Comparison of ENCODE assay signal across 22 cellular contexts in genomic region chr22:29720824-29721323, GRCh38. TPM values are rescaled to one million over a fixed set of nuclear protein-coding genes. Genes with fewer than 3 reads are reported as not detected.
DNase-seq lines count a peak whose midpoint lies in the region; ATAC-seq, FAIRE-seq and TF ChIP-seq lines count a peak whose summit lies in the region.
"Had no signal": no experiment of that assay in that cellular context is flagged by ENCODE, and none has a peak within 500 bp of the region (broad histone marks: within the 10 kb centered on the region; RNA-seq: fewer than 3 reads in every experiment).

No MANE protein-coding gene starts in this region.

- TF ChIP-seq EP300 in upper lobe of left lung (IDR thresholded peaks at IDR 0.05) = no peak

- H3K4me2 ChIP-seq in astrocyte (ENCODE audit: low read length) = peak overlapping the region; percentile 67

- H3K4me3 ChIP-seq in breast epithelium = peak overlapping the region in 2 of 3 donors; percentile 30 to 58
- H3K4me3 ChIP-seq in astrocyte (ENCODE audit: insufficient read depth, low read depth, low read length) = peak overlapping the region; percentile 28
- peak overlapping the region; percentile 30 for H3K4me3 ChIP-seq in iPS-15b (ENCODE audit: low read depth, low read length)
- H3K4me3 ChIP-seq in upper lobe of left lung = peak overlapping the region in 3 of 4 donors; percentile 20 to 29 (median 23)
- H3K4me3 ChIP-seq: SK-N-MC had no signal

- no peaks in the 10 kb centered on the region for H3K4me1 ChIP-seq in breast epithelium
- H3K4me1 ChIP-seq in astrocyte (ENCODE audit: insufficient read depth, low read length) = peaks cover 8% of the 10 kb centered on the region
- no peaks in the 10 kb centered on the region for H3K4me1 ChIP-seq in iPS-15b (ENCODE audit: control insufficient read depth, insufficient read depth, low read length)
- H3K4me1 ChIP-seq in upper lobe of left lung = peaks cover 9 to 18% (median 11%) of the 10 kb centered on the region in 4 donors

- no peak overlapping the region for H3K27ac ChIP-seq in breast epithelium
- no peak overlapping the region for H3K27ac ChIP-seq in astrocyte (ENCODE audit: low read depth, low read length)
- no peak overlapping the region for H3K27ac ChIP-seq in upper lobe of left lung
- H3K27ac ChIP-seq: SK-N-MC had no signal

- no peak for DNase-seq in breast epithelium (ENCODE audit: low spot score in 2 of 2)
- DNase-seq in MCF 10A (ENCODE audit: unreplicated experiment) = no peak
- DNase-seq in astrocyte (ENCODE audit: low read depth) = no peak
- DNase-seq in upper lobe of left lung = peak in 1 of 2 donors; percentile 83
- no peak for DNase-seq in GM10266 (ENCODE audit: extremely low spot score)
- no peak for DNase-seq in RPMI8226
- DNase-seq: activated CD4-positive, alpha-beta T cell treated with anti-CD3 and anti-CD28 coated beads, Interleukin-2, amount 50 U/mL, for 1 hour; activated naive CD4-positive, alpha-beta T cell treated with Interleukin-2 at 50 U/mL for 16 hours; CD4-positive, alpha-beta T cell; DND-41; mesendoderm; NCI-H524; stimulated activated naive CD8-positive, alpha-beta T cell treated with anti-CD3 and anti-CD28 coated beads, Interleukin-15, amount 100 ng/mL, for 72 hours had no signal

- H3K27me3 ChIP-seq in breast epithelium (peaks cover 12 to 38% of the 10 kb centered on the region in 2 donors), astrocyte (ENCODE audit: insufficient read depth, low read length) (peaks cover 9% of the 10 kb centered on the region), iPS-15b (ENCODE audit: control insufficient read depth, insufficient read depth, low read length) (peaks cover 31% of the 10 kb centered on the region), upper lobe of left lung (peaks cover 0 to 36% (median 17%) of the 10 kb centered on the region in 4 donors)

- H3K9me3 ChIP-seq in breast epithelium (no peaks in the 10 kb centered on the region), astrocyte (ENCODE audit: insufficient read depth, low read depth, low read length) (no peaks in the 10 kb centered on the region), iPS-15b (ENCODE audit: control insufficient read depth, insufficient read depth, low read length) (no peaks in the 10 kb centered on the region), upper lobe of left lung (no peaks in the 10 kb centered on the region)

- H3K27ac Mint-ChIP-seq in MCF 10A (ENCODE audit: low read depth, unreplicated experiment) (no peak overlapping the region), astrocyte (ENCODE audit: unreplicated experiment) (no peak overlapping the region)
- H3K27ac Mint-ChIP-seq: CD4-positive, alpha-beta T cell; nephron progenitor cell; stimulated activated naive CD8-positive, alpha-beta T cell treated with anti-CD3 and anti-CD28 coated beads, Interleukin-15, amount 100 ng/mL, for 72 hours had no signal

- H3K4me1 Mint-ChIP-seq in MCF 10A (ENCODE audit: insufficient read depth, unreplicated experiment) (no peaks in the 10 kb centered on the region), astrocyte (ENCODE audit: low read depth, unreplicated experiment) (no peaks in the 10 kb centered on the region)
- H3K4me1 Mint-ChIP-seq: nephron progenitor cell had no signal

- H3K9ac ChIP-seq in astrocyte (ENCODE audit: low read length) (no peak overlapping the region), iPS-15b (ENCODE audit: low read depth, low read length) (no peak overlapping the region)

- H3K9me3 Mint-ChIP-seq in MCF 10A (ENCODE audit: unreplicated experiment) (no peaks in the 10 kb centered on the region), astrocyte (ENCODE audit: unreplicated experiment) (no peaks in the 10 kb centered on the region)
- H3K9me3 Mint-ChIP-seq: CD4-positive, alpha-beta T cell; nephron progenitor cell; stimulated activated naive CD8-positive, alpha-beta T cell treated with anti-CD3 and anti-CD28 coated beads, Interleukin-15, amount 100 ng/mL, for 72 hours had no signal

- CTCF ChIA-PET in MCF 10A (lab: Yijun Ruan, JAX) = no interaction called here

- BruUV-seq in MCF 10A (replicated peaks; lab: Mats Ljungman, UMichigan) = no TSS peak

- TF ChIP-seq POLR2A in breast epithelium (IDR thresholded peaks at IDR 0.05) = no peak
- no peak for TF ChIP-seq POLR2A in upper lobe of left lung (IDR thresholded peaks at IDR 0.05)

- H3K36me3 ChIP-seq in breast epithelium = no peaks in the 10 kb centered on the region
- H3K36me3 ChIP-seq in astrocyte (ENCODE audit: insufficient read depth, low read length) = no peaks in the 10 kb centered on the region
- H3K36me3 ChIP-seq in iPS-15b (ENCODE audit: control insufficient read depth, insufficient read depth, low read length) = no peaks in the 10 kb centered on the region
- no peaks in the 10 kb centered on the region for H3K36me3 ChIP-seq in upper lobe of left lung

- no peaks in the 10 kb centered on the region for H3K27me3 Mint-ChIP-seq in MCF 10A (ENCODE audit: insufficient read depth, unreplicated experiment)
- peaks cover 69% of the 10 kb centered on the region for H3K27me3 Mint-ChIP-seq in astrocyte (ENCODE audit: low read depth, unreplicated experiment)

- no peak overlapping the region for H3K4me3 Mint-ChIP-seq in MCF 10A (ENCODE audit: unreplicated experiment)
- H3K4me3 Mint-ChIP-seq in astrocyte (ENCODE audit: unreplicated experiment) = no peak overlapping the region

- peaks cover 8% of the 10 kb centered on the region for H4K20me1 ChIP-seq in astrocyte (ENCODE audit: insufficient read depth, low read length)

- no peaks in the 10 kb centered on the region for H3K36me3 Mint-ChIP-seq in MCF 10A (ENCODE audit: insufficient read depth, unreplicated experiment)
- H3K36me3 Mint-ChIP-seq in astrocyte (ENCODE audit: low read depth, unreplicated experiment) = no peaks in the 10 kb centered on the region

- POLR2A ChIA-PET in MCF 10A (lab: Yijun Ruan, JAX) = no interaction called here

- ATAC-seq in upper lobe of left lung (ENCODE audit: low FRiP score in 2 of 2) (no peak), HG03025 (IDR thresholded peaks at IDR 0.05; ENCODE audit: low FRiP score, unreplicated experiment) (no peak)
- ATAC-seq: HCT116 had no signal

- 25% methylated on average over 6 of the region's 50 CpGs; no CpG with 5 or more reads in 1 of the 2 donors for WGBS in upper lobe of left lung, 2 donors

- TF ChIP-seq CTCF in breast epithelium (IDR thresholded peaks at IDR 0.05) (no peak), MCF 10A (IDR thresholded peaks at IDR 0.05; ENCODE audit: unreplicated experiment) (no peak), astrocyte (IDR thresholded peaks at IDR 0.05; ENCODE audit: insufficient read depth, low read depth, low read length) (no peak), upper lobe of left lung (IDR thresholded peaks at IDR 0.05) (no peak), GM10266 (IDR thresholded peaks at IDR 0.05; ENCODE audit: control insufficient read depth, insufficient read depth, low read depth, missing control alignments) (no peak)

- no peak overlapping the region for H2AFZ ChIP-seq in astrocyte (ENCODE audit: low read depth, low read length)

- no peaks in the 10 kb centered on the region for H3K79me2 ChIP-seq in astrocyte (ENCODE audit: insufficient read depth, low read length)

- FAIRE-seq in astrocyte (lab: Jason Lieb, UNC) = no peak
- FAIRE-seq: keratinocyte, urothelium cell line had no signal

- intact Hi-C loops in breast epithelium (cut with DNase I; ENCODE audit: low total_unique reads) = no loop called here
- intact Hi-C loops in MCF 10A (cut with micrococcal nuclease) = no loop called here

RNA-seq across cellular contexts. Expression of gene CABP7, which starts 1.1 kb away (rescaled TPM):
- not detected for total RNA-seq in breast epithelium
- total RNA-seq in MCF 10A (2022) = not detected in 2 replicates
- 0.12 TPM in 1 of 2 replicates, not detected in the other for total RNA-seq in astrocyte
- total RNA-seq in upper lobe of left lung = under 1 TPM in 2 of 6 donors, not detected in 4; 0.15 to 0.44 TPM
- total RNA-seq: A673, glomerular endothelial cell had no signal

RNA-seq across cellular contexts. Expression of gene ZMAT5, which starts 45.9 kb away (rescaled TPM):
- total RNA-seq in breast epithelium (10 to 100 TPM; 22.5 to 26.2 (median 23.0) TPM), MCF 10A (2022) (19.0 and 25.6 TPM in 2 replicates), astrocyte (24.4 and 24.8 TPM in 2 replicates), upper lobe of left lung (10 to 100 TPM in 5 of 6 donors, 1 to 10 TPM in 1; 9.4 to 24.4 (median 22.4) TPM)

RNA-seq across cellular contexts. Expression of gene UQCR10, which starts 46.3 kb away (rescaled TPM):
- total RNA-seq in breast epithelium = 10 to 100 TPM; 61.2 to 74.1 (median 68.3) TPM
- total RNA-seq in MCF 10A (2022) = 94.7 and 114 TPM in 2 replicates
- total RNA-seq in astrocyte = 110 and 112 TPM in 2 replicates
- 100 to 1,000 TPM in 2 of 6 donors, 10 to 100 TPM in 4; 50.5 to 107 (median 78.2) TPM for total RNA-seq in upper lobe of left lung
